In the genomic region with DNA sequence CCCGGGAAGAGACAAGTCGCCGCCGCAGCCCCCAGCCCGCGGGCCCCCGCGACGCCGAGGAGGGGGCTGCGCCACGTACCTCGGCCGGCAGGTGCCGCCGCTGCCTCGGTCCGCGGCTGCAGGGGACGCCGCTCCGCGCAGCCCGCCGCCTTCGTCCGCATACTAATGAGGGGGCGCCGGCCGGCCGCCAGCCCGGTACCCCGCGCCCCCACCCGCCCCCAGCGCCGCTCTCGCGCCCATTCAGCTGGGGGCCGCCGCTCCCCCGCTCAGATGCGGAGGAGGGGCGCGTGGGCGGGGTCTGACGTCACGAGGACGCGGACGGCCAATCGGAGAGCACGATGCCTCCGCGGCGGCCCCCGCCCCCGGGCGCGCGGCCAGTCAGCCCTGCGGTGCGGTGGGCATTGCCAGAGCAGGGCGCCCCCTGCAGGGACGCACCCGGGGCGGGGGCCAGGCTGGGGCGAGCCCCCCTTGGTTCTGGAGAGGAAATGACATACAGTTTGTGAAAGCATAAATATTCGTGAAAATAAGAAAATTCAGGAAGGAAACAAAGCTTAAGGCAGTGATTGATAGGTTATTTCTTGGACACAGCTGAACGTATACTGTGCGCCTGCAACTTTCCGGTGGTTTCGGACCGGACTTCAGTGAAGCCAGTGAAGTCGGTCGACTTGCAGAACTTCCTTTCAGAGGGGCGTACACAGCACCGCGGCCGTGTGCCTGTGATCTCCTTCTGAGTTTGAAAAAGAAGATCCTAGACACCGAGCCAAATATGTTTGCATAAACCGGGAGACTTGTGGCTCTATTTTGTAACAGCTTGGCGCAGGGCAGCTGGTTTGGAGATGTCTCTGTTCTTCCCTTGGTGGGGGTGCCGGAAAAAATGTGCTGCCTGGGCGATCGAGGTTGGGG, we compare ENCODE assay signal across 8 cellular contexts. TPM values are rescaled to one million over a fixed set of nuclear protein-coding genes. Genes with fewer than 3 reads are reported as not detected.
A peak's percentile ranks its signal among the peaks of the same experiment; 100 is the strongest.
DNase-seq lines count a peak whose midpoint lies in the region; ATAC-seq and TF ChIP-seq lines count a peak whose summit lies in the region.

A gene (minus strand): TSS at position 246 of the 903 bp plus-strand sequence. CDS start 85 bp downstream, at position 161.

- no peaks in the 10 kb centered on the region for H3K9me3 ChIP-seq in left lung

- peaks cover 12% of the 10 kb centered on the region for H3K36me3 Mint-ChIP-seq in activated CD4-positive, alpha-beta T cell treated with anti-CD3 and anti-CD28 coated beads, Interleukin-2, amount 10 ng/mL, durations not matched to agents 7 days and 5 days (ENCODE audit: low read depth)

- H3K36me3 ChIP-seq in left lung = no peaks in the 10 kb centered on the region

- ATAC-seq in GM19035 (IDR thresholded peaks at IDR 0.05; ENCODE audit: unreplicated experiment) (peak; percentile 88), HG03354 (IDR thresholded peaks at IDR 0.05; ENCODE audit: poor library complexity, severe bottlenecking, unreplicated experiment) (peak; percentile 83), left lung (peak; percentile 79)

- H3K27ac Mint-ChIP-seq in activated CD4-positive, alpha-beta T cell treated with anti-CD3 and anti-CD28 coated beads, Interleukin-2, amount 10 ng/mL, durations not matched to agents 7 days and 5 days = peak within 1 kb of the TSS; percentile 91

- H3K27ac ChIP-seq in left lung = peak within 1 kb of the TSS; percentile 86 to 89

- POLR2A ChIA-PET in activated CD4-positive, alpha-beta T cell treated with anti-CD3 and anti-CD28 coated beads, Interleukin-2, amount 10 ng/mL, durations not matched to agents 7 days and 5 days (lab: Charles Lee) = no interaction called here

- CTCF ChIA-PET in activated CD4-positive, alpha-beta T cell treated with anti-CD3 and anti-CD28 coated beads, Interleukin-2, amount 10 ng/mL, durations not matched to agents 7 days and 5 days (lab: Charles Lee) = interaction anchor here (0.6 to 5.7 kb wide), 38 partner anchors 10 to 215 kb away, joined by 3 to 45 read pairs (median 4); no protein-coding TSS in a partner anchor

- H3K27me3 Mint-ChIP-seq in activated CD4-positive, alpha-beta T cell treated with anti-CD3 and anti-CD28 coated beads, Interleukin-2, amount 10 ng/mL, durations not matched to agents 7 days and 5 days = no peaks in the 10 kb centered on the region

- peak; percentile 54 to 65 for TF ChIP-seq CTCF in left lung (IDR thresholded peaks at IDR 0.05)

- H3K27me3 ChIP-seq in left lung = peaks cover 0 to 35% of the 10 kb centered on the region in 2 donors

- intact Hi-C loops in left lung (cut with DNase I) = no loop called here

- peaks cover 9 to 59% of the 10 kb centered on the region in 2 donors for H3K4me1 ChIP-seq in left lung

- peaks cover 69% of the 10 kb centered on the region for H3K4me1 Mint-ChIP-seq in activated CD4-positive, alpha-beta T cell treated with anti-CD3 and anti-CD28 coated beads, Interleukin-2, amount 10 ng/mL, durations not matched to agents 7 days and 5 days

- H3K9me3 Mint-ChIP-seq in activated CD4-positive, alpha-beta T cell treated with anti-CD3 and anti-CD28 coated beads, Interleukin-2, amount 10 ng/mL, durations not matched to agents 7 days and 5 days = no peaks in the 10 kb centered on the region

- H3K4me3 Mint-ChIP-seq in activated CD4-positive, alpha-beta T cell treated with anti-CD3 and anti-CD28 coated beads, Interleukin-2, amount 10 ng/mL, durations not matched to agents 7 days and 5 days = peak within 1 kb of the TSS; percentile 85

- peak; percentile 94 for DNase-seq in Ammon's horn (ENCODE audit: low spot score)
- DNase-seq in NCI-H526 (lab: John Stamatoyannopoulos, UW) = peak; percentile 67 to 91
- DNase-seq in activated CD4-positive, alpha-beta T cell treated with anti-CD3 and anti-CD28 coated beads, Interleukin-2, amount 10 ng/mL, durations not matched to agents 7 days and 5 days = peak; percentile 90
- DNase-seq in dedifferentiated amniotic fluid mesenchymal stem cell (ENCODE audit: extremely low spot score) = peak; percentile 58
- peak; percentile 93 to 95 for DNase-seq in left lung
- DNase-seq in stimulated activated CD4-positive, alpha-beta T cell treated with anti-CD3 and anti-CD28 coated beads, Interleukin-4, amount 100 ng/mL, for 1 hour = peak; percentile 96

- peak within 1 kb of the TSS; percentile 73 to 76 for H3K4me3 ChIP-seq in left lung

RNA-seq across cellular contexts. Expression of the gene that starts here (rescaled TPM):
- total RNA-seq in activated CD4-positive, alpha-beta T cell treated with anti-CD3 and anti-CD28 coated beads, Interleukin-2, amount 10 ng/mL, durations not matched to agents 7 days and 5 days = 10 to 100 TPM; 36.3 to 36.8 TPM
- total RNA-seq in left lung = 100 to 1,000 TPM in 1 of 2 donors, 10 to 100 TPM in 1; 58.4 to 102 TPM

Comparison
In these comparisons a context has a peak if more than half of its experiments do, and no peak if none do; other contexts are left out.
1. Peak in every context shown above with its lines: DNase-seq, ATAC-seq, H3K4me3 ChIP-seq and H3K27ac ChIP-seq.